In genomic region chr12:62273724-62274380, GRCh38 we compare ENCODE assay signal across 25 cellular contexts. TPM values are rescaled to one million over a fixed set of nuclear protein-coding genes. Genes with fewer than 3 reads are reported as not detected.
DNase-seq lines count a peak whose midpoint lies in the region; ATAC-seq and TF ChIP-seq lines count a peak whose summit lies in the region.
"Had no signal": no experiment of that assay in that cellular context is flagged by ENCODE, and none has a peak within 500 bp of the region (broad histone marks: within the 10 kb centered on the region; RNA-seq: fewer than 3 reads in every experiment).

No MANE protein-coding gene starts in this region.

- no peak for DNase-seq in activated naive CD4-positive, alpha-beta T cell treated with anti-CD3 and anti-CD28 coated beads for 36 hours
- no peak for DNase-seq in activated naive CD4-positive, alpha-beta T cell (lab: John Stamatoyannopoulos, UW)
- DNase-seq in T-cell (no peak), cardiac muscle cell (ENCODE audit: low read depth in 1 of 2, low spot score in 1 of 2) (no peak), glutamatergic neuron (no peak), globus pallidus (ENCODE audit: low spot score) (no peak)
- DNase-seq in stimulated activated naive CD4-positive, alpha-beta T cell treated with Interleukin-2 at 50 U/mL for 16 hours (lab: John Stamatoyannopoulos, UW) = no peak
- DNase-seq: activated CD4-positive, alpha-beta T cell treated with anti-CD3 and anti-CD28 coated beads, Interleukin-2, amount 50 U/mL, for 48 hours; Caco-2; DND-41; effector memory CD8-positive, alpha-beta T cell; foreskin keratinocyte; islet precursor cell; lower lobe of right lung; mucosa of descending colon; NCI-H1092 treated with DMSO at 0.1 percent for 48 hours; NCI-H2029 treated with DMSO at 0.1 percent for 48 hours; NCI-H345; NCI-H82; upper lobe of left lung had no signal

- peaks cover 71% of the 10 kb centered on the region for H3K4me1 Mint-ChIP-seq in activated naive CD4-positive, alpha-beta T cell treated with anti-CD3 and anti-CD28 coated beads for 36 hours (ENCODE audit: low read depth)
- peaks cover 84 to 87% (median 85%) of the 10 kb centered on the region in 3 donors for H3K4me1 Mint-ChIP-seq in T-cell
- no peaks in the 10 kb centered on the region for H3K4me1 Mint-ChIP-seq in glutamatergic neuron (ENCODE audit: low read depth, unreplicated experiment)
- H3K4me1 Mint-ChIP-seq: neural progenitor cell had no signal

- ATAC-seq in T-cell (replicated peaks in 1 of 4) = no peak
- ATAC-seq: A549; effector memory CD8-positive, alpha-beta T cell; foreskin keratinocyte; mucosa of descending colon; WTC11 had no signal

- H3K27me3 ChIP-seq in cardiac muscle cell (no peaks in the 10 kb centered on the region), neutrophil (no peaks in the 10 kb centered on the region)
- H3K27me3 ChIP-seq: foreskin keratinocyte, neural progenitor cell, upper lobe of left lung had no signal

- POLR2A ChIA-PET in T-cell (lab: Charles Lee) = no interaction called here

- no peaks in the 10 kb centered on the region for H3K9me3 Mint-ChIP-seq in activated naive CD4-positive, alpha-beta T cell treated with anti-CD3 and anti-CD28 coated beads for 36 hours
- H3K9me3 Mint-ChIP-seq in T-cell (no peaks in the 10 kb centered on the region), glutamatergic neuron (ENCODE audit: unreplicated experiment) (no peaks in the 10 kb centered on the region)
- H3K9me3 Mint-ChIP-seq: effector memory CD8-positive, alpha-beta T cell; neural progenitor cell; WTC11 had no signal

- peak overlapping the region; percentile 75 for H3K27ac Mint-ChIP-seq in activated naive CD4-positive, alpha-beta T cell treated with anti-CD3 and anti-CD28 coated beads for 36 hours
- peak overlapping the region; percentile 56 for H3K27ac Mint-ChIP-seq in T-cell
- H3K27ac Mint-ChIP-seq in glutamatergic neuron (ENCODE audit: unreplicated experiment) = no peak overlapping the region
- H3K27ac Mint-ChIP-seq: neural progenitor cell, WTC11 had no signal

- intact Hi-C loops in activated naive CD4-positive, alpha-beta T cell treated with anti-CD3 and anti-CD28 coated beads for 36 hours (cut with micrococcal nuclease) = no loop called here

- peak overlapping the region; percentile 71 for H3K27ac ChIP-seq in cardiac muscle cell
- peak overlapping the region; percentile 19 for H3K27ac ChIP-seq in neutrophil
- H3K27ac ChIP-seq: A549, foreskin keratinocyte, HL-60, lower lobe of right lung, neural progenitor cell, upper lobe of left lung had no signal

- peaks cover 7% of the 10 kb centered on the region for H3K36me3 Mint-ChIP-seq in activated naive CD4-positive, alpha-beta T cell treated with anti-CD3 and anti-CD28 coated beads for 36 hours (ENCODE audit: low read depth)
- peaks cover 13% of the 10 kb centered on the region for H3K36me3 Mint-ChIP-seq in T-cell
- no peaks in the 10 kb centered on the region for H3K36me3 Mint-ChIP-seq in glutamatergic neuron (ENCODE audit: unreplicated experiment)
- H3K36me3 Mint-ChIP-seq: WTC11 had no signal

- H3K4me3 ChIP-seq in cardiac muscle cell (no peak overlapping the region), neutrophil (ENCODE audit: low read depth in 1 of 2, low read length in 1 of 2) (no peak overlapping the region)
- H3K4me3 ChIP-seq: A549, lower lobe of right lung, mucosa of descending colon, neural progenitor cell, upper lobe of left lung had no signal

- H3K36me3 ChIP-seq in cardiac muscle cell = no peaks in the 10 kb centered on the region
- H3K36me3 ChIP-seq in neutrophil = peaks cover 10% of the 10 kb centered on the region
- H3K36me3 ChIP-seq: lower lobe of right lung, neural progenitor cell, upper lobe of left lung had no signal

- no peaks in the 10 kb centered on the region for H3K27me3 Mint-ChIP-seq in activated naive CD4-positive, alpha-beta T cell treated with anti-CD3 and anti-CD28 coated beads for 36 hours (ENCODE audit: low read depth)
- H3K27me3 Mint-ChIP-seq in T-cell (no peaks in the 10 kb centered on the region), glutamatergic neuron (ENCODE audit: unreplicated experiment) (no peaks in the 10 kb centered on the region)
- H3K27me3 Mint-ChIP-seq: effector memory CD8-positive, alpha-beta T cell had no signal

- no peaks in the 10 kb centered on the region for H3K9me3 ChIP-seq in cardiac muscle cell (ENCODE audit: low read depth)
- H3K9me3 ChIP-seq in neutrophil = no peaks in the 10 kb centered on the region
- H3K9me3 ChIP-seq: A549, Caco-2, lower lobe of right lung, mucosa of descending colon, upper lobe of left lung had no signal

- no peak overlapping the region for H3K4me3 Mint-ChIP-seq in activated naive CD4-positive, alpha-beta T cell treated with anti-CD3 and anti-CD28 coated beads for 36 hours
- H3K4me3 Mint-ChIP-seq in T-cell (peak overlapping the region; percentile 29 to 45 (median 36)), glutamatergic neuron (ENCODE audit: unreplicated experiment) (no peak overlapping the region)
- H3K4me3 Mint-ChIP-seq: neural progenitor cell, WTC11 had no signal

- peaks cover 55% of the 10 kb centered on the region for H3K4me1 ChIP-seq in cardiac muscle cell (ENCODE audit: low read depth)
- H3K4me1 ChIP-seq in neutrophil (ENCODE audit: control insufficient read depth in 1 of 2, insufficient read depth in 1 of 2, low read depth in 1 of 2, low read length in 1 of 2) = peaks cover 15 to 75% of the 10 kb centered on the region in 2 experiments
- H3K4me1 ChIP-seq: Caco-2, neural progenitor cell had no signal

- CTCF ChIA-PET in activated naive CD4-positive, alpha-beta T cell treated with anti-CD3 and anti-CD28 coated beads for 36 hours (lab: Charles Lee) = no interaction called here
- CTCF ChIA-PET in T-cell (lab: Charles Lee) = interaction anchor here in 1 of 2 donors (0.7 kb wide), 1 partner anchor 170 kb away, joined by 3 read pairs; no protein-coding TSS in a partner anchor

- TF ChIP-seq CTCF in cardiac muscle cell (IDR thresholded peaks at IDR 0.05; ENCODE audit: low read depth, low read length) (no peak), neutrophil (IDR thresholded peaks at IDR 0.05) (no peak), glutamatergic neuron (IDR thresholded peaks at IDR 0.05; ENCODE audit: partially characterized antibody, unreplicated experiment) (no peak)

RNA-seq across cellular contexts. Expression of gene USP15, which starts 13.6 kb away (rescaled TPM):
- total RNA-seq in activated naive CD4-positive, alpha-beta T cell treated with anti-CD3 and anti-CD28 coated beads for 36 hours = 10 to 100 TPM; 84.5 to 95.5 TPM
- total RNA-seq in T-cell = 100 to 1,000 TPM; 137 to 256 (median 138) TPM
- 26.4 and 51.0 TPM in 2 replicates for total RNA-seq in cardiac muscle cell
- 39.9 and 47.8 TPM in 2 replicates for polyA plus RNA-seq in cardiac muscle cell
- total RNA-seq in glutamatergic neuron (ENCODE audit: unreplicated experiment) = 74.4 TPM

Comparison
In these comparisons a context has a peak if more than half of its experiments do, and no peak if none do; other contexts are left out.
1. H3K4me3 Mint-ChIP-seq: peak in T-cell (3 of 3); none in activated naive CD4-positive, alpha-beta T cell treated with anti-CD3 and anti-CD28 coated beads for 36 hours (single experiment) and glutamatergic neuron (single experiment).